8 cellular contexts compared by ENCODE assay signal in the genomic region with DNA sequence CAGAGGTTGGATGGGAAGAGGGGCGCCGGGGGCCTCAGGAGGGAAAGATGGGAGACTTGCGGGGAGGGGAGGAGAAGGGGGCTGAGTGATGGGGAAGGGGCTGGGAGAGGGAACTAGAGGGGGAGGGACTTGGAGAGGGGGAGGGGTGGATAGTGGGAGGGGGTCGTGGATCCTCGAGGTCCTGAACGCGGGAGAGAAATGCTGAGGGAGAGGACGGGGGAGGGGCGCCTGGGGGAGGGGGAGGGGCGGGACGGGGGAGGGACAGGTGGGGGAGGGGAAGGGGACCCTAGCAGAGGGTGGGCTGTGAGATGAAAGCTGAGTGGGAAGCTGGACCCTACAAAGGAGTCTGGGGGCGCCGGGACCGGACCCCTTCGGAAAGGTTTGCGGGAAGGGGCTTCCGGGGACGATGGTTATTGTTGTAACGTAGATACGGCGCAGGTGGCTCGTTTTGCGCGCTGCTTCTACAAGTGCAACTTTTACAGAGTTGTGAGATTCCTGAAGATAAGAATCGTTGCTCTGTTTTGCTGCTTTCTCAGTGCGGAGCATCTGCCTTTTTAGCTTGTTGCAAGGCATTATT. TPM values are rescaled to one million over a fixed set of nuclear protein-coding genes. Genes with fewer than 3 reads are reported as not detected.
A peak's percentile ranks its signal among the peaks of the same experiment; 100 is the strongest.
DNase-seq lines count a peak whose midpoint lies in the region; ATAC-seq and TF ChIP-seq lines count a peak whose summit lies in the region.

No MANE protein-coding gene starts in this region.

- H3K27ac Mint-ChIP-seq in activated T-cell treated with anti-CD3 and anti-CD28 coated beads, Interleukin-2, amount 50 U/mL, for 24 hours = peak overlapping the region; percentile 99

- H3K9me3 Mint-ChIP-seq in activated T-cell treated with anti-CD3 and anti-CD28 coated beads, Interleukin-2, amount 50 U/mL, for 24 hours = no peaks in the 10 kb centered on the region

- H3K4me3 Mint-ChIP-seq in activated T-cell treated with anti-CD3 and anti-CD28 coated beads, Interleukin-2, amount 50 U/mL, for 24 hours = peak overlapping the region; percentile 87

- no peak for TF ChIP-seq CTCF in A673 (conservative IDR thresholded peaks at IDR 0.05; ENCODE audit: low read depth, low read length)
- TF ChIP-seq CTCF in HFF-Myc (IDR thresholded peaks at IDR 0.05; ENCODE audit: low read depth, low read length, missing control alignments) = no peak
- TF ChIP-seq CTCF in fibroblast of villous mesenchyme (IDR thresholded peaks at IDR 0.05; ENCODE audit: insufficient read depth, low read depth, low read length) = no peak

- H3K4me3 ChIP-seq in A673 (ENCODE audit: low read depth, low read length, poor library complexity, severe bottlenecking) (peak overlapping the region; percentile 53), HFF-Myc (replicated peaks; ENCODE audit: low read depth, low read length) (peak overlapping the region; percentile 57), fibroblast of villous mesenchyme (ENCODE audit: low read depth, low read length) (peak overlapping the region; percentile 75), skin epidermis (peak overlapping the region; percentile 38 to 67 (median 51))

- H3K27me3 ChIP-seq in A673 (replicated peaks; ENCODE audit: insufficient read depth, low read depth, low read length, poor library complexity) = no peaks in the 10 kb centered on the region

- no peaks in the 10 kb centered on the region for H3K27me3 Mint-ChIP-seq in activated T-cell treated with anti-CD3 and anti-CD28 coated beads, Interleukin-2, amount 50 U/mL, for 24 hours

- H3K4me1 Mint-ChIP-seq in activated T-cell treated with anti-CD3 and anti-CD28 coated beads, Interleukin-2, amount 50 U/mL, for 24 hours (ENCODE audit: low read depth) = peaks cover 39% of the 10 kb centered on the region

- POLR2A ChIA-PET in A673 (lab: Charles Lee; ENCODE audit: low non-redundant PET) = no interaction called here

- BruUV-seq in A673 (replicated peaks; lab: Mats Ljungman, UMichigan) = no TSS peak

- DNase-seq in A673 (ENCODE audit: low spot score) (no peak), HFF-Myc (ENCODE audit: extremely low read depth, low read depth) (no peak), fibroblast of villous mesenchyme (ENCODE audit: low read depth) (no peak), T-helper 9 cell (no peak)
- DNase-seq in activated T-cell treated with anti-CD3 and anti-CD28 coated beads, Interleukin-2, amount 50 U/mL, for 24 hours = peak; percentile 57

- H3K36me3 Mint-ChIP-seq in activated T-cell treated with anti-CD3 and anti-CD28 coated beads, Interleukin-2, amount 50 U/mL, for 24 hours (ENCODE audit: low read depth) = peaks cover 16% of the 10 kb centered on the region

- no peaks in the 10 kb centered on the region for H3K9me3 ChIP-seq in A673 (ENCODE audit: low read depth, low read length, poor library complexity, severe bottlenecking)

- H3K4me1 ChIP-seq in A673 (ENCODE audit: insufficient read depth, low read length, poor library complexity, severe bottlenecking) = peaks cover 6% of the 10 kb centered on the region

- peak overlapping the region; percentile 90 for H3K27ac ChIP-seq in A673 (ENCODE audit: low read depth, low read length, poor library complexity, severe bottlenecking)
- peak overlapping the region; percentile 31 to 91 (median 84) for H3K27ac ChIP-seq in skin epidermis

- no peak for ATAC-seq in activated CD4-positive, CD25-positive, alpha-beta regulatory T cell treated with anti-CD3 and anti-CD28 coated beads, Interleukin-2, amount 50 U/mL, for 24 hours
- ATAC-seq in HG02938 (IDR thresholded peaks at IDR 0.05; ENCODE audit: unreplicated experiment) = no peak

- no peaks in the 10 kb centered on the region for H3K36me3 ChIP-seq in A673 (ENCODE audit: insufficient read depth, low read length, poor library complexity, severe bottlenecking)

- CTCF ChIA-PET in A673 (lab: Charles Lee) = interaction anchor here (0.7 to 1.2 kb wide), 2 partner anchors 61 to 168 kb away, joined by 7 to 11 read pairs; no protein-coding TSS in a partner anchor

- intact Hi-C loops in A673 (cut with micrococcal nuclease; ENCODE audit: unreplicated experiment) = loop anchor here (2.0 kb wide), 1 partner anchor 21 kb away; the partner anchor contains the start of gene ZNF787

RNA-seq across cellular contexts. Expression of gene ZNF444, which starts 0.4 kb away (rescaled TPM):
- 44.2 and 45.3 TPM in 2 replicates for total RNA-seq in A673 (2021)
- total RNA-seq in fibroblast of villous mesenchyme = 14.2 and 16.4 TPM in 2 replicates

RNA-seq across cellular contexts. Expression of gene ZNF787, which starts 20.4 kb away (rescaled TPM):
- 48.6 and 51.0 TPM in 2 replicates for total RNA-seq in A673 (2021)
- 25.0 and 33.2 TPM in 2 replicates for total RNA-seq in fibroblast of villous mesenchyme

RNA-seq across cellular contexts. Expression of gene GALP, which starts 34.3 kb away (rescaled TPM):
- total RNA-seq in A673 (2021) = not detected in 2 replicates
- total RNA-seq in fibroblast of villous mesenchyme = not detected in 2 replicates

RNA-seq across cellular contexts. Expression of gene ZSCAN5B, which starts 56.1 kb away (rescaled TPM):
- not detected in 2 replicates for total RNA-seq in A673 (2021)
- total RNA-seq in fibroblast of villous mesenchyme = not detected in 2 replicates
